ENCODE assay signal across 24 cellular contexts in the genomic region with DNA sequence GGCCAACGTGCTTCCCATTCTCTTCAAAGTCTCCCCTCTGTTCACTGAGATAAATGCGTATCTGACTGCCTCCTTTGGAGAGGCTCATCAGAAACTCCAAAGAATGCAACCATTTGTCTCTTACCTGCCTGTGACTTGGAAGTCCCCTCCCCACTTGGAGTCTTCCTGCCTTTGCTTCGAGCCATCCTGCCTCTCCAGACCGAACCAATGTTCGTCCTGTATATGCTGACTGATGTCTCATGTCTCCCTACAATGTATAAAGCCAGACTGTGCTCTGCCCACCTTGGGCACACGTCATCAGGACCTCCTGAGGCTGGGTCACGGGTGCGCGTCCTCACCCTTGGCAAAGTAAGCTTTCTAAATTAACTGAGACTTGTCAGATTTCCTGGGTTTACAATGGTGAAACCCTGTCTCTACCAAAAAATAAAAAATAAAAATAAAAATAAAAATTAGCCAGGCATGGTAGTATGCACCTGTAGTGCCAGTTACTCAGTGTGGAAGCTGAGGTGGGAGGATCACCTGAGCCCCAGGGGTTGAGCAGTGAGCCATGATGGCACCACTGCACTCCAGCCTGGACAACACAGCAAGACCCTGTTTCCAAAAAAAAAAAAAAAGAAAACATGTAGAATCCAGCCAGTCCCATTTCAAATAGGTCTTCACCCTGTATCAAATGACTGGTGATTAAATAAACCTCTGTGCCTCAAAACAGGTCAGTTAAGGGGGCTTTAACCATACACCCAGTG.
"Had no signal": no experiment of that assay in that cellular context is flagged by ENCODE, and none has a peak within 500 bp of the region (broad histone marks: within the 10 kb centered on the region; RNA-seq: fewer than 3 reads in every experiment).

No MANE protein-coding gene starts in this region.

- H3K27me3 Mint-ChIP-seq: activated CD4-positive, alpha-beta T cell treated with anti-CD3 and anti-CD28 coated beads, Interleukin-2, amount 10 ng/mL, durations not matched to agents 7 days and 5 days; activated naive CD8-positive, alpha-beta T cell treated with anti-CD3 and anti-CD28 coated beads, Interleukin-2, amount 10 ng/mL, durations not matched to agents 7 days and 5 days; activated T-cell treated with anti-CD3 and anti-CD28 coated beads, Interleukin-2, amount 50 U/mL, for 24 hours; stimulated activated naive CD8-positive, alpha-beta T cell treated with anti-CD3 and anti-CD28 coated beads, Interleukin-15, amount 100 ng/mL, for 72 hours had no signal

- H3K36me3 ChIP-seq: gastroesophageal sphincter had no signal

- H3K4me1 Mint-ChIP-seq: endodermal cell, nephron had no signal

- H3K27ac ChIP-seq: body of pancreas, gastroesophageal sphincter, heart left ventricle, suprapubic skin, transverse colon had no signal

- H3K9me3 Mint-ChIP-seq: activated CD4-positive, alpha-beta T cell treated with anti-CD3 and anti-CD28 coated beads, Interleukin-2, amount 10 ng/mL, durations not matched to agents 7 days and 5 days; activated naive CD8-positive, alpha-beta T cell treated with anti-CD3 and anti-CD28 coated beads, Interleukin-2, amount 10 ng/mL, durations not matched to agents 7 days and 5 days; activated T-cell treated with anti-CD3 and anti-CD28 coated beads, Interleukin-2, amount 50 U/mL, for 24 hours; activated T-helper 2 cell treated with anti-CD3 and anti-CD28 coated beads, Interferon-gamma antibody, Interleukin-2, Interleukin-4, amounts not matched to agents 10 μg/mL and 5 μg/mL and 100 μg/mL, durations not matched to agents 14 hours and 24 hours and 36 hours; endodermal cell; nephron; stimulated activated naive CD8-positive, alpha-beta T cell treated with anti-CD3 and anti-CD28 coated beads, Interleukin-15, amount 100 ng/mL, for 72 hours had no signal

- DNase-seq: activated CD4-positive, alpha-beta T cell treated with anti-CD3 and anti-CD28 coated beads, Interleukin-2, amount 10 ng/mL, durations not matched to agents 7 days and 5 days; activated CD8-positive, alpha-beta T cell treated with anti-CD3 and anti-CD28 coated beads, Interleukin-2, amount 10 ng/mL, durations not matched to agents 7 days and 5 days; activated naive CD4-positive, alpha-beta T cell treated with Interleukin-2 at 50 U/mL for 16 hours; activated naive CD8-positive, alpha-beta T cell treated with anti-CD3 and anti-CD28 coated beads, Interleukin-2, amount 10 ng/mL, durations not matched to agents 7 days and 5 days; activated T-cell treated with anti-CD3 and anti-CD28 coated beads, Interleukin-2, amount 50 U/mL, for 24 hours; amygdala; body of pancreas; endodermal cell; erythroblast; heart left ventricle; kidney; midbrain; stimulated activated CD4-positive, alpha-beta T cell treated with anti-CD3 and anti-CD28 coated beads, Interleukin-15, amount 100 ng/mL, for 24 hours; stimulated activated CD4-positive, alpha-beta T cell treated with anti-CD3 and anti-CD28 coated beads, Interleukin-2, amount 100 ng/mL, for 48 hours; stimulated activated naive CD8-positive, alpha-beta T cell treated with anti-CD3 and anti-CD28 coated beads, Interleukin-15, amount 100 ng/mL, for 72 hours; T1000; transverse colon had no signal

- H3K27ac Mint-ChIP-seq: activated CD4-positive, alpha-beta T cell treated with anti-CD3 and anti-CD28 coated beads, Interleukin-2, amount 10 ng/mL, durations not matched to agents 7 days and 5 days; activated CD8-positive, alpha-beta T cell treated with anti-CD3 and anti-CD28 coated beads, Interleukin-2, amount 10 ng/mL, durations not matched to agents 7 days and 5 days; activated naive CD8-positive, alpha-beta T cell treated with anti-CD3 and anti-CD28 coated beads, Interleukin-2, amount 10 ng/mL, durations not matched to agents 7 days and 5 days; activated T-cell treated with anti-CD3 and anti-CD28 coated beads, Interleukin-2, amount 50 U/mL, for 24 hours; activated T-helper 2 cell treated with anti-CD3 and anti-CD28 coated beads, Interferon-gamma antibody, Interleukin-2, Interleukin-4, amounts not matched to agents 10 μg/mL and 5 μg/mL and 100 μg/mL, durations not matched to agents 14 hours and 24 hours and 36 hours; endodermal cell; nephron; stimulated activated naive CD8-positive, alpha-beta T cell treated with anti-CD3 and anti-CD28 coated beads, Interleukin-15, amount 100 ng/mL, for 72 hours had no signal

- H3K9me3 ChIP-seq: body of pancreas, gastroesophageal sphincter, heart left ventricle, suprapubic skin, transverse colon had no signal

- H3K4me3 ChIP-seq: body of pancreas, gastroesophageal sphincter, heart left ventricle, lung, suprapubic skin, transverse colon had no signal

- H3K27me3 ChIP-seq: body of pancreas, gastroesophageal sphincter, heart left ventricle, suprapubic skin, transverse colon had no signal

- ATAC-seq: activated CD4-positive, CD25-positive, alpha-beta regulatory T cell treated with anti-CD3 and anti-CD28 coated beads, Interleukin-2, amount 50 U/mL, for 24 hours; activated CD8-positive, alpha-beta T cell treated with anti-CD3 and anti-CD28 coated beads, Interleukin-2, amount 10 ng/mL, durations not matched to agents 7 days and 5 days; body of pancreas; gastroesophageal sphincter; heart left ventricle; left lobe of liver; stimulated activated naive CD8-positive, alpha-beta T cell treated with anti-CD3 and anti-CD28 coated beads, Interleukin-15, amount 100 ng/mL, for 72 hours had no signal

- H3K4me3 Mint-ChIP-seq: activated CD4-positive, alpha-beta T cell treated with anti-CD3 and anti-CD28 coated beads, Interleukin-2, amount 10 ng/mL, durations not matched to agents 7 days and 5 days; activated CD8-positive, alpha-beta T cell treated with anti-CD3 and anti-CD28 coated beads, Interleukin-2, amount 10 ng/mL, durations not matched to agents 7 days and 5 days; activated naive CD8-positive, alpha-beta T cell treated with anti-CD3 and anti-CD28 coated beads, Interleukin-2, amount 10 ng/mL, durations not matched to agents 7 days and 5 days; activated T-cell treated with anti-CD3 and anti-CD28 coated beads, Interleukin-2, amount 50 U/mL, for 24 hours; endodermal cell; nephron; stimulated activated naive CD8-positive, alpha-beta T cell treated with anti-CD3 and anti-CD28 coated beads, Interleukin-15, amount 100 ng/mL, for 72 hours had no signal
